Comparison of ENCODE assay signal across 9 cellular contexts in the genomic region with DNA sequence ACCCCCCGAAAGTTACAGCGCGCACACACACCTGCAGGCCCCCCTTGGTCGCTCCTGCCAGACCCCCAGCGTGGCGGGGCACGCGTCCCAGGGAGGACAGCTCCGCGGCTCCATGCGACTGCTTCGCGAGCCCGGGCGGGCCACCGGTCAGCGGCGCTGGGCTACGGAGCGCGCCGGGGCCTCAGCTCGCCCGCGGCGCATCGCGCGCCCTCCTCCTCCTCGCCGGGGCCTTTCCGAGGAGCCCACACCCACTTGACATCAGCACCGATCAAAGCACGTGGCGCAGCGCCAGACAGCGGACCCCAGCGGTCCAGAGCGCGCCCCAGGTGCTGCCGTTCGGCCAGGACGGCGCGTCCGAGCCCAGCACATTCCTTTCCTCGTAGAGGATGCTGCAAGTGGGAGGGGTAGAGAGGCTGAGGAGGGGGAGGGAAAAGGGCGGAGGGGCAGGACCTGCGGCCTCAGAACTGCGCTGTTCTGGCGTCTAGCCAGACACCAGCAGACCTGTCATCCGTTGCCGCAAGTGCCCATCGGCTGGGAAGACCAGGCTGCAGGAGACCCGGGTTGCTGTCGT.
DNase-seq lines count a peak whose midpoint lies in the region; ATAC-seq, FAIRE-seq and TF ChIP-seq lines count a peak whose summit lies in the region.
"Had no signal": no experiment of that assay in that cellular context is flagged by ENCODE, and none has a peak within 500 bp of the region (broad histone marks: within the 10 kb centered on the region; RNA-seq: fewer than 3 reads in every experiment).

No MANE protein-coding gene starts in this region.

- peaks cover 4% of the 10 kb centered on the region for H3K27me3 ChIP-seq in cardiac muscle cell
- H3K27me3 ChIP-seq in pancreas, result no peaks in the 10 kb centered on the region

- DNase-seq in NCI-H82 (lab: John Stamatoyannopoulos, UW), result peak; percentile 58
- DNase-seq in NCI-H82 treated with DMSO at 0.1 percent for 48 hours (lab: John Stamatoyannopoulos, UW; ENCODE audit: unreplicated experiment), result no peak
- DNase-seq in HT-29 (ENCODE audit: low spot score), result peak; percentile 65
- peak; percentile 37 to 70 for DNase-seq in activated T-cell treated with anti-CD3 and anti-CD28 coated beads, Interleukin-2, amount 50 U/mL, for 72 hours
- DNase-seq in cardiac muscle cell (ENCODE audit: low read depth in 1 of 2, low spot score in 1 of 2), result peak; percentile 57 to 88
- DNase-seq in pancreas, result peak; percentile 49 to 84 (median 69)
- no peak for DNase-seq in NOMO-1 (lab: John Stamatoyannopoulos, UW; ENCODE audit: unreplicated experiment in 2 of 2)
- no peak for DNase-seq in SHP77 treated with DMSO at 0.1 percent for 48 hours (lab: John Stamatoyannopoulos, UW)
- DNase-seq: DND-41 had no signal

- H3K4me1 Mint-ChIP-seq in activated T-cell treated with anti-CD3 and anti-CD28 coated beads, Interleukin-2, amount 50 U/mL, for 72 hours (ENCODE audit: low read depth), result peaks cover 19% of the 10 kb centered on the region

- TF ChIP-seq CTCF in cardiac muscle cell (IDR thresholded peaks at IDR 0.05; ENCODE audit: low read depth, low read length) (no peak), pancreas (IDR thresholded peaks at IDR 0.05) (no peak)

- H3K4me3 Mint-ChIP-seq in activated T-cell treated with anti-CD3 and anti-CD28 coated beads, Interleukin-2, amount 50 U/mL, for 72 hours, result peak overlapping the region; percentile 77 to 94

- H3K9me3 Mint-ChIP-seq in activated T-cell treated with anti-CD3 and anti-CD28 coated beads, Interleukin-2, amount 50 U/mL, for 72 hours, result no peaks in the 10 kb centered on the region

- H3K9me3 ChIP-seq in cardiac muscle cell (ENCODE audit: low read depth), result no peaks in the 10 kb centered on the region
- no peaks in the 10 kb centered on the region for H3K9me3 ChIP-seq in pancreas

- H3K36me3 ChIP-seq in cardiac muscle cell (no peaks in the 10 kb centered on the region), pancreas (no peaks in the 10 kb centered on the region)

- H3K27ac ChIP-seq in cardiac muscle cell, result peak overlapping the region; percentile 78
- peak overlapping the region; percentile 64 to 83 (median 70) for H3K27ac ChIP-seq in pancreas

- ATAC-seq in activated T-cell treated with anti-CD3 and anti-CD28 coated beads, Interleukin-2, amount 50 U/mL, for 72 hours (replicated peaks in 1 of 2), result peak; percentile 67 to 80
- ATAC-seq in pancreas, result peak; percentile 66 to 83 (median 78)

- H3K4me1 ChIP-seq in cardiac muscle cell (ENCODE audit: low read depth) (peaks cover 52% of the 10 kb centered on the region), pancreas (peaks cover 5 to 24% (median 17%) of the 10 kb centered on the region in 3 donors)

- H3K36me3 Mint-ChIP-seq in activated T-cell treated with anti-CD3 and anti-CD28 coated beads, Interleukin-2, amount 50 U/mL, for 72 hours (ENCODE audit: insufficient read depth in 2 of 2), result peaks cover 0 to 3% of the 10 kb centered on the region in 2 donors

- no peak for FAIRE-seq in pancreas (lab: Jason Lieb, UNC)

- peaks cover 63% of the 10 kb centered on the region for H3K27me3 Mint-ChIP-seq in activated T-cell treated with anti-CD3 and anti-CD28 coated beads, Interleukin-2, amount 50 U/mL, for 72 hours (ENCODE audit: low read depth)

- no peak overlapping the region for H3K27ac Mint-ChIP-seq in activated T-cell treated with anti-CD3 and anti-CD28 coated beads, Interleukin-2, amount 50 U/mL, for 72 hours

- 0 to 1% methylated on average over 51 to 56 of the region's 56 CpGs for WGBS in pancreas, 2 donors

- intact Hi-C loops in pancreas (cut with DNase I), result loop anchor here in 1 of 3 donors (10.0 kb wide), 1 partner anchor 81 kb away; no protein-coding TSS in a partner anchor

- peak overlapping the region; percentile 78 for H3K4me3 ChIP-seq in cardiac muscle cell
- H3K4me3 ChIP-seq in pancreas, result peak overlapping the region in 3 of 4 donors; percentile 35 to 53 (median 43)

Comparison
In these comparisons a context has a peak if more than half of its experiments do, and no peak if none do; other contexts are left out.
1. DNase-seq: peak in NCI-H82 (single experiment), HT-29 (single experiment), activated T-cell treated with anti-CD3 and anti-CD28 coated beads, Interleukin-2, amount 50 U/mL, for 72 hours (2 of 2), cardiac muscle cell (2 of 2) and pancreas (6 of 6); none in NCI-H82 treated with DMSO at 0.1 percent for 48 hours (single experiment), NOMO-1 (0 of 2) and SHP77 treated with DMSO at 0.1 percent for 48 hours (single experiment).